In the genomic region with DNA sequence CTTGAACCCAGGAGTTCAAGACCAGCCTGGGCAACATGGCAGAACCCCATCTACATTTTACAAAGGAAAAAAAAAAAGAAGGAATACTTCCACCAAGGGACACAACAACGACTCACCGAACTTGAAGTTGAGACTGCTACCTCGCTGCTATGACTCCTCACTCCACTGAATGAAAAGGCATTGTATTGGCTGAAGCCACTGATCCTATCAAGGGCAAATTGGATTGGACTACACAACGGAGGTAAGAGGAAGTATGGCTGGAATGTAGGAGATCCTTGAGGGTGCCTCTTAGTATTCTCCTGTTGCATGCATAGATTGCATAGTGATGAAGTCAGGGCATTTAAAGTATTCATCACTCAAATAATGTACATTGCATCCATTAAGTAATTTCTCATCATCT, we compare ENCODE assay signal across 1 cellular context.
TF ChIP-seq lines count a peak whose summit lies in the region.

No MANE protein-coding gene starts in this region.

TF ChIP-seq in IMR-90, 13 proteins besides CTCF, POLR2A, EP300 and RAD21 (continued from another document):
- TF ChIP-seq, protein P1, sequence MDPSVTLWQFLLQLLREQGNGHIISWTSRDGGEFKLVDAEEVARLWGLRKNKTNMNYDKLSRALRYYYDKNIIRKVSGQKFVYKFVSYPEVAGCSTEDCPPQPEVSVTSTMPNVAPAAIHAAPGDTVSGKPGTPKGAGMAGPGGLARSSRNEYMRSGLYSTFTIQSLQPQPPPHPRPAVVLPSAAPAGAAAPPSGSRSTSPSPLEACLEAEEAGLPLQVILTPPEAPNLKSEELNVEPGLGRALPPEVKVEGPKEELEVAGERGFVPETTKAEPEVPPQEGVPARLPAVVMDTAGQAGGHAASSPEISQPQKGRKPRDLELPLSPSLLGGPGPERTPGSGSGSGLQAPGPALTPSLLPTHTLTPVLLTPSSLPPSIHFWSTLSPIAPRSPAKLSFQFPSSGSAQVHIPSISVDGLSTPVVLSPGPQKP (IDR thresholded peaks at IDR 0.05; ENCODE audit: borderline replicate concordance, low read depth, low read length) = no peak
- TF ChIP-seq BHLHE40 (IDR thresholded peaks at IDR 0.05; ENCODE audit: low read depth, low read length) (no peak), FOS (IDR thresholded peaks at IDR 0.05; ENCODE audit: low read depth, low read length) (no peak), RFX5 (IDR thresholded peaks at IDR 0.05; ENCODE audit: low read depth, low read length) (no peak), SMC3 (IDR thresholded peaks at IDR 0.05; ENCODE audit: low read depth, low read length) (no peak), CHD1 (IDR thresholded peaks at IDR 0.05; ENCODE audit: low read depth, low read length) (no peak), MXI1 (IDR thresholded peaks at IDR 0.05; ENCODE audit: borderline replicate concordance, low read depth, low read length) (no peak), RCOR1 (IDR thresholded peaks at IDR 0.05; ENCODE audit: insufficient replicate concordance, low read length) (no peak), CEBPB (IDR thresholded peaks at IDR 0.05; ENCODE audit: low read depth, low read length) (no peak)
